In genomic region chr7:98335411-98335977, GRCh38 we compare ENCODE assay signal across 32 cellular contexts.
"Had no signal": no experiment of that assay in that cellular context is flagged by ENCODE, and none has a peak within 500 bp of the region (broad histone marks: within the 10 kb centered on the region; RNA-seq: fewer than 3 reads in every experiment).

No MANE protein-coding gene starts in this region.

- H3K27me3 Mint-ChIP-seq: activated CD4-positive, alpha-beta T cell treated with anti-CD3 and anti-CD28 coated beads, Interleukin-2, amount 10 ng/mL, durations not matched to agents 24 days and 14 days; activated naive CD4-positive, alpha-beta T cell treated with anti-CD3 and anti-CD28 coated beads, Interleukin-2, amount 50 U/mL, for 24 hours; activated naive CD8-positive, alpha-beta T cell treated with anti-CD3 and anti-CD28 coated beads, Interleukin-2, amount 10 ng/mL, durations not matched to agents 7 days and 5 days; activated T-cell treated with anti-CD3 and anti-CD28 coated beads, Interleukin-2, amount 50 U/mL, for 24 hours had no signal

- DNase-seq: activated CD4-positive, alpha-beta T cell treated with anti-CD3 and anti-CD28 coated beads for 1 hour; activated CD4-positive, alpha-beta T cell treated with anti-CD3 and anti-CD28 coated beads, Interleukin-2, amount 10 ng/mL, durations not matched to agents 24 days and 14 days; activated CD4-positive, alpha-beta T cell treated with anti-CD3 and anti-CD28 coated beads, Interleukin-2, amount 50 U/mL, for 48 hours; activated CD4-positive, CD25-positive, alpha-beta regulatory T cell; activated CD8-positive, alpha-beta T cell treated with anti-CD3 and anti-CD28 coated beads, Interleukin-2, amount 10 ng/mL, durations not matched to agents 7 days and 5 days; activated gamma-delta T cell; activated naive CD4-positive, alpha-beta T cell treated with Interleukin-2 at 50 U/mL for 16 hours; activated naive CD8-positive, alpha-beta T cell treated with anti-CD3 and anti-CD28 coated beads, Interleukin-2, amount 10 ng/mL, durations not matched to agents 7 days and 5 days; activated T-cell treated with anti-CD3 and anti-CD28 coated beads, Interleukin-2, amount 50 U/mL, for 24 hours; amygdala; Karpas-422; KBM-7; NCI-H1105 treated with DMSO at 0.1 percent for 48 hours; NCI-H1436; NCI-H1694; NCI-H1930; NCI-H2081 treated with DMSO at 0.1 percent for 48 hours; NCI-H345; NCI-H526; NCI-H748 treated with DMSO at 0.1 percent for 48 hours; NK-92 treated with Interleukin-12 subunit alpha and Interleukin-12 subunit beta, amount 100 ng/mL, for 24 hours; PC-9; SW 1271; T-helper 1 cell; T-helper 2 cell; T-helper 9 cell had no signal

- H3K4me1 Mint-ChIP-seq: activated CD4-positive, alpha-beta T cell treated with anti-CD3 and anti-CD28 coated beads, Interleukin-2, amount 10 ng/mL, durations not matched to agents 24 days and 14 days; activated naive CD4-positive, alpha-beta T cell treated with anti-CD3 and anti-CD28 coated beads, Interleukin-2, amount 50 U/mL, for 24 hours; activated naive CD8-positive, alpha-beta T cell treated with anti-CD3 and anti-CD28 coated beads, Interleukin-2, amount 10 ng/mL, durations not matched to agents 7 days and 5 days had no signal

- H3K4me3 Mint-ChIP-seq: activated CD4-positive, alpha-beta T cell treated with anti-CD3 and anti-CD28 coated beads, Interleukin-2, amount 10 ng/mL, durations not matched to agents 24 days and 14 days; activated CD8-positive, alpha-beta T cell treated with anti-CD3 and anti-CD28 coated beads, Interleukin-2, amount 10 ng/mL, durations not matched to agents 7 days and 5 days; activated naive CD4-positive, alpha-beta T cell treated with anti-CD3 and anti-CD28 coated beads, Interleukin-2, amount 50 U/mL, for 24 hours; activated naive CD8-positive, alpha-beta T cell treated with anti-CD3 and anti-CD28 coated beads, Interleukin-2, amount 10 ng/mL, durations not matched to agents 7 days and 5 days; activated T-cell treated with anti-CD3 and anti-CD28 coated beads, Interleukin-2, amount 50 U/mL, for 24 hours had no signal

- H3K9me3 Mint-ChIP-seq: activated naive CD4-positive, alpha-beta T cell treated with anti-CD3 and anti-CD28 coated beads, Interleukin-2, amount 50 U/mL, for 24 hours; activated T-helper 2 cell treated with anti-CD3 and anti-CD28 coated beads, Interferon-gamma antibody, Interleukin-2, Interleukin-4, amounts not matched to agents 10 μg/mL and 5 μg/mL and 100 μg/mL, durations not matched to agents 14 hours and 24 hours and 36 hours had no signal

- H3K36me3 ChIP-seq: ascending aorta, cardiac muscle cell had no signal

- ATAC-seq: activated CD8-positive, alpha-beta T cell treated with anti-CD3 and anti-CD28 coated beads, Interleukin-2, amount 10 ng/mL, durations not matched to agents 7 days and 5 days; Right ventricle myocardium inferior had no signal

- H3K4me3 ChIP-seq: ascending aorta, cardiac muscle cell, PC-9 had no signal

- H3K4me1 ChIP-seq: ascending aorta had no signal

- H3K36me3 Mint-ChIP-seq: activated naive CD4-positive, alpha-beta T cell treated with anti-CD3 and anti-CD28 coated beads, Interleukin-2, amount 50 U/mL, for 24 hours; activated naive CD8-positive, alpha-beta T cell treated with anti-CD3 and anti-CD28 coated beads, Interleukin-2, amount 10 ng/mL, durations not matched to agents 7 days and 5 days had no signal

- H3K27ac ChIP-seq: ascending aorta, cardiac muscle cell, PC-9, VCaP had no signal

- H3K27me3 ChIP-seq: ascending aorta, cardiac muscle cell had no signal

- H3K27ac Mint-ChIP-seq: activated CD4-positive, alpha-beta T cell treated with anti-CD3 and anti-CD28 coated beads, Interleukin-2, amount 10 ng/mL, durations not matched to agents 24 days and 14 days; activated CD8-positive, alpha-beta T cell treated with anti-CD3 and anti-CD28 coated beads, Interleukin-2, amount 10 ng/mL, durations not matched to agents 7 days and 5 days; activated naive CD4-positive, alpha-beta T cell treated with anti-CD3 and anti-CD28 coated beads, Interleukin-2, amount 50 U/mL, for 24 hours; activated naive CD8-positive, alpha-beta T cell treated with anti-CD3 and anti-CD28 coated beads, Interleukin-2, amount 10 ng/mL, durations not matched to agents 7 days and 5 days; activated T-cell treated with anti-CD3 and anti-CD28 coated beads, Interleukin-2, amount 50 U/mL, for 24 hours; activated T-helper 2 cell treated with anti-CD3 and anti-CD28 coated beads, Interferon-gamma antibody, Interleukin-2, Interleukin-4, amounts not matched to agents 10 μg/mL and 5 μg/mL and 100 μg/mL, durations not matched to agents 14 hours and 24 hours and 36 hours had no signal
